In genomic region chr21:14869984-14870840, GRCh38 we compare ENCODE assay signal across 13 cellular contexts.
DNase-seq lines count a peak whose midpoint lies in the region; ATAC-seq, FAIRE-seq and TF ChIP-seq lines count a peak whose summit lies in the region.
"Had no signal": no experiment of that assay in that cellular context is flagged by ENCODE, and none has a peak within 500 bp of the region (broad histone marks: within the 10 kb centered on the region; RNA-seq: fewer than 3 reads in every experiment).

No MANE protein-coding gene starts in this region.

- intact Hi-C loops in activated B cell treated with CpG ODN at 0.5 μM for 24 hours (cut with micrococcal nuclease) = loop anchor here (1.0 to 10.0 kb wide), 7 partner anchors 9 to 425 kb away; partner anchors contain the start of gene NRIP1

- TF ChIP-seq CTCF in activated B cell treated with CpG ODN at 0.5 μM for 24 hours (IDR thresholded peaks at IDR 0.05) = no peak

- DNase-seq in GM18507 (ENCODE audit: extremely low spot score, insufficient read length, low read depth) (no peak), activated B cell treated with CpG ODN at 0.5 μM for 24 hours (no peak), D341Med (ENCODE audit: low spot score) (no peak), SHP77 treated with DMSO at 0.1 percent for 48 hours (lab: John Stamatoyannopoulos, UW) (no peak), NCI-H2227 treated with DMSO at 0.1 percent for 48 hours (lab: John Stamatoyannopoulos, UW) (no peak)
- DNase-seq in stimulated activated CD4-positive, alpha-beta T cell treated with anti-CD3 and anti-CD28 coated beads, Interleukin-4, amount 100 ng/mL, for 1 hour = no peak
- DNase-seq: activated CD8-positive, alpha-beta T cell treated with anti-CD3 and anti-CD28 coated beads for 36 hours; CD4-positive, CD25-positive, alpha-beta regulatory T cell; NCI-H345; stimulated activated CD8-positive, alpha-beta memory T cell treated with anti-CD3 and anti-CD28 coated beads, Interleukin-4, amount 100 ng/mL, for 48 hours had no signal

- CTCF ChIA-PET in activated B cell treated with CpG ODN at 0.5 μM for 24 hours (lab: Charles Lee) = interaction anchor here (0.8 kb wide), 1 partner anchor 612 kb away, joined by 3 read pairs; no protein-coding TSS in a partner anchor

- peak overlapping the region; percentile 55 for H3K4me3 Mint-ChIP-seq in activated B cell treated with CpG ODN at 0.5 μM for 24 hours
- H3K4me3 Mint-ChIP-seq: activated CD8-positive, alpha-beta T cell treated with anti-CD3 and anti-CD28 coated beads for 36 hours; CD4-positive, CD25-positive, alpha-beta regulatory T cell had no signal

- no peaks in the 10 kb centered on the region for H3K27me3 Mint-ChIP-seq in activated B cell treated with CpG ODN at 0.5 μM for 24 hours

- peak; percentile 81 for FAIRE-seq in GM18507 (lab: Jason Lieb, UNC)
- FAIRE-seq: K562 had no signal

- no peaks in the 10 kb centered on the region for H3K36me3 Mint-ChIP-seq in activated B cell treated with CpG ODN at 0.5 μM for 24 hours (ENCODE audit: low read depth)
- H3K36me3 Mint-ChIP-seq: CD4-positive, CD25-positive, alpha-beta regulatory T cell had no signal

- ATAC-seq in GM21381 (IDR thresholded peaks at IDR 0.05; ENCODE audit: unreplicated experiment) = peak; percentile 53
- ATAC-seq in HG03095 (IDR thresholded peaks at IDR 0.05; ENCODE audit: unreplicated experiment) = peak; percentile 59
- ATAC-seq in activated B cell treated with CpG ODN at 0.5 μM for 24 hours (ENCODE audit: low read depth) = peak; percentile 66
- ATAC-seq: activated CD8-positive, alpha-beta T cell treated with anti-CD3 and anti-CD28 coated beads for 36 hours; K562 had no signal

- H3K9me3 Mint-ChIP-seq in activated B cell treated with CpG ODN at 0.5 μM for 24 hours = no peaks in the 10 kb centered on the region
- H3K9me3 Mint-ChIP-seq: activated CD8-positive, alpha-beta T cell treated with anti-CD3 and anti-CD28 coated beads for 36 hours had no signal

- H3K27ac Mint-ChIP-seq in activated B cell treated with CpG ODN at 0.5 μM for 24 hours = peak overlapping the region; percentile 51
- H3K27ac Mint-ChIP-seq: activated CD8-positive, alpha-beta T cell treated with anti-CD3 and anti-CD28 coated beads for 36 hours; CD4-positive, CD25-positive, alpha-beta regulatory T cell had no signal

- peaks cover 58% of the 10 kb centered on the region for H3K4me1 Mint-ChIP-seq in activated B cell treated with CpG ODN at 0.5 μM for 24 hours

- POLR2A ChIA-PET in activated B cell treated with CpG ODN at 0.5 μM for 24 hours (lab: Charles Lee) = interaction anchor here (1.2 kb wide), 1 partner anchor 195 kb away, joined by 6 read pairs; the partner anchor contains the start of gene NRIP1
